ENCODE assay signal across 29 cellular contexts in genomic region chr7:30707391-30708351, GRCh38. TPM values are rescaled to one million over a fixed set of nuclear protein-coding genes. Genes with fewer than 3 reads are reported as not detected.
DNase-seq lines count a peak whose midpoint lies in the region; ATAC-seq, FAIRE-seq and TF ChIP-seq lines count a peak whose summit lies in the region.
"Had no signal": no experiment of that assay in that cellular context is flagged by ENCODE, and none has a peak within 500 bp of the region (broad histone marks: within the 10 kb centered on the region; RNA-seq: fewer than 3 reads in every experiment).

No MANE protein-coding gene starts in this region.

- in situ Hi-C loops in K562 (cut with MboI), result no loop called here

- TF ChIP-seq POLR2A in K562 (conservative IDR thresholded peaks at IDR 0.05) (no peak), suprapubic skin (IDR thresholded peaks at IDR 0.05) (no peak)

- WGBS in K562 (ENCODE audit: insufficient coverage, low coverage, missing lambda C conversion rate), result 3% methylated on average over 16 of the region's 16 CpGs
- 50 to 60% methylated on average over 16 of the region's 16 CpGs for WGBS in heart right ventricle, 2 donors
- no CpG with 5 or more reads among the region's 16 CpGs for WGBS in neuronal stem cell (ENCODE audit: extremely low coverage in 2 of 2, insufficient read length in 2 of 2, insufficient replicate concordance in 1 of 2), 2 donors
- WGBS in suprapubic skin, result 52% methylated on average over 15 of the region's 16 CpGs

- 0 out of 2 replicates have a peak, but pooled peaks cover 2% of the 10 kb centered on the region for H4K20me1 ChIP-seq in K562 (replicated peaks; ENCODE audit: control insufficient read depth, insufficient read depth, low read length)
- H4K20me1 ChIP-seq: BLaER1 had no signal

- peak overlapping the region; percentile 84 for H4K8ac ChIP-seq in neuronal stem cell (ENCODE audit: low read depth, low read length)

- no peak for DNase-seq in K562 (ENCODE audit: extremely low read depth in 1 of 4, low spot score in 3 of 4)
- peak; percentile 58 to 70 for DNase-seq in heart right ventricle
- DNase-seq in neuronal stem cell (ENCODE audit: low spot score), result no peak
- peak in 1 of 2 donors; percentile 87 for DNase-seq in suprapubic skin (ENCODE audit: low spot score in 2 of 2)
- DNase-seq in CD8-positive, alpha-beta T cell, result no peak
- no peak for DNase-seq in NOMO-1 treated with DMSO at 0.1 percent for 48 hours (lab: John Stamatoyannopoulos, UW; ENCODE audit: unreplicated experiment)
- DNase-seq in NK-92 treated with Interleukin-12 subunit alpha and Interleukin-12 subunit beta, amount 100 ng/mL, for 24 hours (lab: John Stamatoyannopoulos, UW), result no peak
- DNase-seq: activated CD4-positive, alpha-beta T cell treated with anti-CD3 and anti-CD28 coated beads for 36 hours; activated naive CD4-positive, alpha-beta T cell treated with Interleukin-2 at 50 U/mL for 16 hours; activated T-cell treated with anti-CD3 and anti-CD28 coated beads, Interleukin-2, amount 50 U/mL, for 24 hours; H7; head of caudate nucleus; Kasumi-1; left colon; natural killer cell; NCI-H187; NCI-H2171 treated with DMSO at 0.1 percent for 48 hours; NCI-H526; stimulated activated CD4-positive, alpha-beta T cell treated with anti-CD3 and anti-CD28 coated beads, Interleukin-2, amount 100 ng/mL, for 24 hours had no signal

- H3K9me1 ChIP-seq in K562 (ENCODE audit: control insufficient read depth, insufficient read depth, low read length), result no peaks in the 10 kb centered on the region

- no peak for TF ChIP-seq RAD21 in K562 (CRISPR knock-in tag; conservative IDR thresholded peaks at IDR 0.05 in 1 of 2, IDR thresholded peaks at IDR 0.05 in 1 of 2)

- H3K9me3 ChIP-seq in K562 (replicated peaks; ENCODE audit: control insufficient read depth, insufficient read depth, low read depth, low read length) (no peaks in the 10 kb centered on the region), heart right ventricle (peaks cover 0 to 5% (median 0%) of the 10 kb centered on the region in 11 donors), neuronal stem cell (replicated peaks in 1 of 2; ENCODE audit: control insufficient read depth in 2 of 2, insufficient read depth in 1 of 2, low read depth in 1 of 2, low read length in 2 of 2) (peaks cover 0 to 2% of the 10 kb centered on the region in 2 donors), suprapubic skin (no peaks in the 10 kb centered on the region)
- no peaks in the 10 kb centered on the region for H3K9me3 ChIP-seq in CD8-positive, alpha-beta T cell (ENCODE audit: low read length)
- H3K9me3 ChIP-seq: BLaER1, Peyer's patch, SJSA1, vagina had no signal

- TF ChIP-seq EP300 in K562 (IDR thresholded peaks at IDR 0.05; ENCODE audit: low read length), result no peak
- TF ChIP-seq EP300 in suprapubic skin (IDR thresholded peaks at IDR 0.05), result no peak

- CTCF ChIA-PET in K562 (lab: Yijun Ruan, JAX; ENCODE audit: low intra/inter-chr PET ratio), result no interaction called here
- CTCF ChIA-PET in CD8-positive, alpha-beta T cell (lab: Charles Lee), result interaction anchor here (0.6 to 4.7 kb wide), 4 partner anchors 25 to 34 kb away, joined by 3 to 37 read pairs (median 3); partner anchors contain the start of gene CRHR2

- H3K79me1 ChIP-seq in neuronal stem cell (ENCODE audit: low read depth, low read length), result no peaks in the 10 kb centered on the region

- peaks cover 17 to 60% of the 10 kb centered on the region in 2 experiments; a peak in 4 of 5 replicates for H3K27me3 ChIP-seq in K562 (ENCODE audit: control insufficient read depth in 2 of 2, insufficient read depth in 2 of 2, low read length in 2 of 2)
- H3K27me3 ChIP-seq in heart right ventricle, result no peaks in the 10 kb centered on the region
- H3K27me3 ChIP-seq in neuronal stem cell (ENCODE audit: control insufficient read depth in 3 of 3, insufficient read depth in 3 of 3, low read depth in 1 of 3, low read length in 3 of 3), result peaks cover 0 to 7% (median 0%) of the 10 kb centered on the region in 3 experiments
- H3K27me3 ChIP-seq in suprapubic skin, result no peaks in the 10 kb centered on the region
- H3K27me3 ChIP-seq in CD8-positive, alpha-beta T cell (ENCODE audit: insufficient read depth, low read length), result no peaks in the 10 kb centered on the region
- H3K27me3 ChIP-seq: BLaER1, Peyer's patch, SJSA1, vagina had no signal

- no peaks in the 10 kb centered on the region for H3K4me1 Mint-ChIP-seq in CD8-positive, alpha-beta T cell (ENCODE audit: low read depth)
- H3K4me1 Mint-ChIP-seq: activated CD4-positive, alpha-beta T cell treated with anti-CD3 and anti-CD28 coated beads for 36 hours; natural killer cell had no signal

- H2BK5ac ChIP-seq in neuronal stem cell (ENCODE audit: low read length), result peak overlapping the region; percentile 82

- peak overlapping the region; percentile 78 for H3K14ac ChIP-seq in neuronal stem cell (ENCODE audit: low read length)

- peak overlapping the region; percentile 30 for H3K23ac ChIP-seq in neuronal stem cell (ENCODE audit: low read depth, low read length, poor library complexity)

- no peaks in the 10 kb centered on the region for H3K27me3 Mint-ChIP-seq in CD8-positive, alpha-beta T cell (ENCODE audit: low read depth)
- H3K27me3 Mint-ChIP-seq: activated CD4-positive, alpha-beta T cell treated with anti-CD3 and anti-CD28 coated beads for 36 hours; activated T-cell treated with anti-CD3 and anti-CD28 coated beads, Interleukin-2, amount 50 U/mL, for 24 hours had no signal

- H3K4ac ChIP-seq in neuronal stem cell (ENCODE audit: low read length), result no peak overlapping the region

- H3K36me3 ChIP-seq in K562 (ENCODE audit: control insufficient read depth, insufficient read depth, low read length), result no peaks in the 10 kb centered on the region
- no peaks in the 10 kb centered on the region for H3K36me3 ChIP-seq in heart right ventricle
- no peaks in the 10 kb centered on the region for H3K36me3 ChIP-seq in neuronal stem cell (replicated peaks in 1 of 2; ENCODE audit: control insufficient read depth in 2 of 2, insufficient read depth in 2 of 2, low read length in 2 of 2)
- H3K36me3 ChIP-seq in suprapubic skin, result no peaks in the 10 kb centered on the region
- H3K36me3 ChIP-seq in CD8-positive, alpha-beta T cell (ENCODE audit: insufficient read depth, low read length), result no peaks in the 10 kb centered on the region
- H3K36me3 ChIP-seq: BLaER1, Peyer's patch, SJSA1, vagina had no signal

- ATAC-seq in K562 (peak; percentile 23; the same call in 1 of the 3 replicates), heart right ventricle (peak; percentile 46 to 81 (median 75)), GM21528 (IDR thresholded peaks at IDR 0.05; ENCODE audit: low FRiP score, unreplicated experiment) (no peak)
- ATAC-seq in CD8-positive, alpha-beta T cell, result no peak
- ATAC-seq: activated CD4-positive, alpha-beta T cell treated with anti-CD3 and anti-CD28 coated beads for 36 hours; left colon; natural killer cell had no signal

- H3K4me1 ChIP-seq in K562 (replicated peaks in 1 of 2; ENCODE audit: control insufficient read depth in 2 of 2, insufficient read depth in 2 of 2, low read length in 2 of 2) (peaks cover 2 to 4% of the 10 kb centered on the region in 2 experiments; a peak in 3 of 5 replicates), heart right ventricle (peaks cover 0 to 26% (median 13%) of the 10 kb centered on the region in 9 donors), neuronal stem cell (ENCODE audit: control insufficient read depth in 2 of 2, insufficient read depth in 1 of 2, low read depth in 1 of 2, low read length in 2 of 2) (peaks cover 0 to 9% of the 10 kb centered on the region in 2 donors), suprapubic skin (peaks cover 12% of the 10 kb centered on the region)
- no peaks in the 10 kb centered on the region for H3K4me1 ChIP-seq in CD8-positive, alpha-beta T cell (ENCODE audit: insufficient read depth, low read length)
- H3K4me1 ChIP-seq: BLaER1, Peyer's patch, SJSA1, vagina had no signal

- H3K4me3 Mint-ChIP-seq in CD8-positive, alpha-beta T cell, result no peak overlapping the region
- H3K4me3 Mint-ChIP-seq: activated CD4-positive, alpha-beta T cell treated with anti-CD3 and anti-CD28 coated beads for 36 hours; activated T-cell treated with anti-CD3 and anti-CD28 coated beads, Interleukin-2, amount 50 U/mL, for 24 hours; natural killer cell had no signal

- peak overlapping the region; percentile 74 for H3K18ac ChIP-seq in neuronal stem cell (ENCODE audit: low read length)

- no peak overlapping the region for H3K27ac Mint-ChIP-seq in CD8-positive, alpha-beta T cell
- H3K27ac Mint-ChIP-seq: activated T-cell treated with anti-CD3 and anti-CD28 coated beads, Interleukin-2, amount 50 U/mL, for 24 hours had no signal

- H3K27ac ChIP-seq in K562 (ENCODE audit: extremely low read depth, low read depth, low read length), result no peak overlapping the region
- peak overlapping the region in 9 of 10 donors; percentile 18 to 76 (median 50) for H3K27ac ChIP-seq in heart right ventricle
- no peak overlapping the region for H3K27ac ChIP-seq in neuronal stem cell (replicated peaks; ENCODE audit: low read length)
- H3K27ac ChIP-seq in suprapubic skin, result peak overlapping the region; percentile 58
- H3K27ac ChIP-seq in CD8-positive, alpha-beta T cell (ENCODE audit: low read depth, low read length), result no peak overlapping the region
- H3K27ac ChIP-seq: BLaER1, SJSA1, vagina had no signal

- POLR2A ChIA-PET in K562 (lab: Yijun Ruan, JAX), result interaction anchor here (0.6 to 2.2 kb wide), 5 partner anchors 9 to 395 kb away, joined by 3 to 5 read pairs (median 3); no protein-coding TSS in a partner anchor
- POLR2A ChIA-PET in CD8-positive, alpha-beta T cell (lab: Charles Lee), result no interaction called here

- H2BK15ac ChIP-seq in neuronal stem cell (ENCODE audit: low read length), result no peak overlapping the region

- H2AK5ac ChIP-seq in neuronal stem cell (ENCODE audit: low read depth, low read length), result no peak overlapping the region

- no peak overlapping the region for H2BK120ac ChIP-seq in neuronal stem cell (ENCODE audit: low read depth, low read length)

- H2BK12ac ChIP-seq in neuronal stem cell (ENCODE audit: low read length), result no peak overlapping the region

- no peak overlapping the region for H4K91ac ChIP-seq in neuronal stem cell (ENCODE audit: low read depth, low read length, poor library complexity)

- no peaks in the 10 kb centered on the region for H3K9me3 Mint-ChIP-seq in CD8-positive, alpha-beta T cell
- H3K9me3 Mint-ChIP-seq: activated T-cell treated with anti-CD3 and anti-CD28 coated beads, Interleukin-2, amount 50 U/mL, for 24 hours; natural killer cell had no signal

- H3K9ac ChIP-seq in K562 (ENCODE audit: insufficient read depth in 1 of 2, low read depth in 2 of 2, low read length in 2 of 2) (no peak overlapping the region), neuronal stem cell (ENCODE audit: low read depth, low read length, poor library complexity) (no peak overlapping the region)
- H3K9ac ChIP-seq: BLaER1 had no signal

- H3K4me2 ChIP-seq in K562 (ENCODE audit: insufficient read depth, low read length) (no peak overlapping the region; the same call in 1 of the 2 replicates), neuronal stem cell (ENCODE audit: insufficient read depth, low read length, poor library complexity, severe bottlenecking) (no peak overlapping the region)
- H3K4me2 ChIP-seq: BLaER1 had no signal

- H3K4me3 ChIP-seq in K562, result no peak overlapping the region
- no peak overlapping the region for H3K4me3 ChIP-seq in heart right ventricle
- no peak overlapping the region for H3K4me3 ChIP-seq in neuronal stem cell (ENCODE audit: low read length in 2 of 2)
- no peak overlapping the region for H3K4me3 ChIP-seq in suprapubic skin
- H3K4me3 ChIP-seq in CD8-positive, alpha-beta T cell (ENCODE audit: low read depth, low read length), result no peak overlapping the region
- H3K4me3 ChIP-seq: BLaER1, Peyer's patch, SJSA1, vagina had no signal

- H3K36me3 Mint-ChIP-seq in CD8-positive, alpha-beta T cell, result no peaks in the 10 kb centered on the region
- H3K36me3 Mint-ChIP-seq: natural killer cell had no signal

- no TSS peak for BruUV-seq in K562 (replicated peaks; lab: Mats Ljungman, UMichigan)

- H3K79me2 ChIP-seq in K562 (ENCODE audit: control insufficient read depth, insufficient read depth, low read length), result no peaks in the 10 kb centered on the region

- H2AFZ ChIP-seq in K562 (ENCODE audit: low read depth, low read length), result no peak overlapping the region
- H2AFZ ChIP-seq in neuronal stem cell (ENCODE audit: low read length), result no peak overlapping the region

- no peak for FAIRE-seq in K562 (lab: Jason Lieb, UNC)
- FAIRE-seq: endometrium, GM12891 had no signal

- intact Hi-C loops in K562 (cut with micrococcal nuclease), result no loop called here
- intact Hi-C loops in heart right ventricle (cut with DNase I), result no loop called here
- intact Hi-C loops in CD8-positive, alpha-beta T cell (cut with DNase I, micrococcal nuclease), result no loop called here

- TF ChIP-seq CTCF in K562 (IDR thresholded peaks at IDR 0.05 in 2 of 3, conservative IDR thresholded peaks at IDR 0.05 in 1 of 3; ENCODE audit: insufficient read depth in 2 of 3, low read depth in 1 of 3, low read length in 3 of 3), result no peak
- TF ChIP-seq CTCF in heart right ventricle (IDR thresholded peaks at IDR 0.05), result no peak
- TF ChIP-seq CTCF in suprapubic skin (IDR thresholded peaks at IDR 0.05), result no peak
- TF ChIP-seq CTCF in CD8-positive, alpha-beta T cell (IDR thresholded peaks at IDR 0.05), result no peak

RNA-seq across cellular contexts. Expression of gene CRHR2, which starts 25.4 kb away (rescaled TPM):
- total RNA-seq in K562 (2011; cell fraction: chromatin; rRNA removed; ENCODE audit: low replicate concordance), result not detected in 2 replicates
- total RNA-seq in K562 (2011; cell fraction: nucleolus; rRNA removed), result not detected in 2 replicates
- total RNA-seq in K562 (2011; cell fraction: nucleoplasm; rRNA removed), result not detected in 2 replicates
- total RNA-seq in K562 (2014; rRNA removed), result not detected in 2 replicates
- not detected in 2 replicates for total RNA-seq in K562 (2014; rRNA removed; fragmentation: Illumina TruSeq; extraction: Trizol)
- total RNA-seq in K562 (2015; rRNA removed; fragmentation: Illumina TruSeq; extraction: Trizol), result not detected in 2 replicates
- total RNA-seq in K562 (2021), result not detected in 2 replicates
- polyA plus RNA-seq in K562 (2011; rRNA removed), result not detected in 2 replicates
- polyA plus RNA-seq in K562 (2011; cell fraction: cytosol; rRNA removed), result not detected in 2 replicates
- not detected in 2 replicates for polyA plus RNA-seq in K562 (2011; cell fraction: nucleus; rRNA removed)
- not detected in 2 replicates for polyA plus RNA-seq in K562 (2012)
- not detected in 2 replicates for polyA plus RNA-seq in K562 (2014; fragmentation: Illumina TruSeq; extraction: Trizol)
- polyA plus RNA-seq in K562 (2014; fragmentation: Nextera tagmentation; extraction: Ambion mirVana), result not detected
- polyA plus RNA-seq in K562 (2014; rRNA removed), result not detected in 2 replicates
- polyA minus RNA-seq in K562 (2011; rRNA and poly(A)+ RNA removed), result not detected in 2 replicates
- not detected in 2 replicates for polyA minus RNA-seq in K562 (2011; cell fraction: cytosol; rRNA and poly(A)+ RNA removed)
- polyA minus RNA-seq in K562 (2011; cell fraction: nucleus; rRNA and poly(A)+ RNA removed), result not detected in 2 replicates
- total RNA-seq in heart right ventricle, result 1 to 10 TPM in 1 of 10 donors, under 1 TPM in 8, not detected in 1; 0.07 to 1.0 (median 0.28) TPM
- 1 to 10 TPM in 1 of 2 donors, under 1 TPM in 1; 0.10 to 1.2 TPM for polyA plus RNA-seq in heart right ventricle
- polyA plus RNA-seq in neuronal stem cell (2013, experiment 1 of 2), result 0.08 TPM
- 0.04 TPM for polyA plus RNA-seq in neuronal stem cell (2013, experiment 2 of 2)
- total RNA-seq in suprapubic skin, result under 1 TPM in 1 of 4 donors, not detected in 3; 0.55 TPM
- under 1 TPM in 1 of 2 experiments, not detected in 1; 0.11 TPM for total RNA-seq in CD8-positive, alpha-beta T cell
- total RNA-seq: activated CD4-positive, alpha-beta T cell treated with anti-CD3 and anti-CD28 coated beads for 36 hours; activated CD8-positive, alpha-beta memory T cell treated with anti-CD3 and anti-CD28 coated beads for 36 hours; fibroblast of lung; H7; natural killer cell; Peyer's patch; SJSA1; T-helper 1 cell treated with Interleukin-12 subunit alpha and Interleukin-12 subunit beta and Interleukin-4 antibody, amounts not matched to agents 30 ng/mL and 1 ng/mL, for 36 hours; vagina had no signal
- polyA plus RNA-seq: fibroblast of lung had no signal

RNA-seq across cellular contexts. Expression of gene INMT, which starts 44.3 kb away (rescaled TPM):
- not detected in 2 replicates for total RNA-seq in K562 (2011; cell fraction: chromatin; rRNA removed; ENCODE audit: low replicate concordance)
- not detected in 2 replicates for total RNA-seq in K562 (2011; cell fraction: nucleolus; rRNA removed)
- not detected in 2 replicates for total RNA-seq in K562 (2011; cell fraction: nucleoplasm; rRNA removed)
- total RNA-seq in K562 (2014; rRNA removed) (not detected in 2 replicates), K562 (2014; rRNA removed; fragmentation: Illumina TruSeq; extraction: Trizol) (not detected in 2 replicates), K562 (2015; rRNA removed; fragmentation: Illumina TruSeq; extraction: Trizol) (0.04 TPM in 1 of 2 replicates, not detected in the other), K562 (2021) (0.11 and 0.27 TPM in 2 replicates), heart right ventricle (10 to 100 TPM; 12.3 to 57.3 (median 26.9) TPM), suprapubic skin (1 to 10 TPM; 1.3 to 9.7 (median 4.2) TPM)
- polyA plus RNA-seq in K562 (2011; rRNA removed) (not detected in 2 replicates), K562 (2014; fragmentation: Illumina TruSeq; extraction: Trizol) (not detected in 2 replicates), K562 (2014; fragmentation: Nextera tagmentation; extraction: Ambion mirVana) (not detected), K562 (2014; rRNA removed) (not detected in 2 replicates), heart right ventricle (10 to 100 TPM; 14.2 to 56.3 TPM)
- not detected in 2 replicates for polyA plus RNA-seq in K562 (2011; cell fraction: cytosol; rRNA removed)
- not detected in 2 replicates for polyA plus RNA-seq in K562 (2011; cell fraction: nucleus; rRNA removed)
- polyA plus RNA-seq in K562 (2012), result 0.05 TPM in 1 of 2 replicates, not detected in the other
- polyA minus RNA-seq in K562 (2011; rRNA and poly(A)+ RNA removed), result not detected in 2 replicates
- not detected in 2 replicates for polyA minus RNA-seq in K562 (2011; cell fraction: cytosol; rRNA and poly(A)+ RNA removed)
- not detected in 2 replicates for polyA minus RNA-seq in K562 (2011; cell fraction: nucleus; rRNA and poly(A)+ RNA removed)
- 0.79 TPM for polyA plus RNA-seq in neuronal stem cell (2013, experiment 1 of 2)
- 1.1 TPM for polyA plus RNA-seq in neuronal stem cell (2013, experiment 2 of 2)
- under 1 TPM in 1 of 2 experiments, not detected in 1; 0.14 TPM for total RNA-seq in CD8-positive, alpha-beta T cell
- total RNA-seq: activated CD8-positive, alpha-beta memory T cell treated with anti-CD3 and anti-CD28 coated beads for 36 hours had no signal

Comparison
In these comparisons a context has a peak if more than half of its experiments do, and no peak if none do; other contexts are left out.
1. ATAC-seq: peak in K562 (single experiment) and heart right ventricle (8 of 8); none in CD8-positive, alpha-beta T cell (single experiment) and GM21528 (single experiment).
2. DNase-seq: peak in heart right ventricle (2 of 2); none in K562 (0 of 4), neuronal stem cell (single experiment), CD8-positive, alpha-beta T cell (0 of 7), NOMO-1 treated with DMSO at 0.1 percent for 48 hours (single experiment) and NK-92 treated with Interleukin-12 subunit alpha and Interleukin-12 subunit beta, amount 100 ng/mL, for 24 hours (single experiment).
3. H3K27ac ChIP-seq: peak in heart right ventricle (9 of 10) and suprapubic skin (single experiment); none in K562 (single experiment), neuronal stem cell (single experiment) and CD8-positive, alpha-beta T cell (single experiment).